ENCODE assay signal across 12 cellular contexts in genomic region chr4:104941661-104942062, GRCh38.
DNase-seq lines count a peak whose midpoint lies in the region; ATAC-seq and TF ChIP-seq lines count a peak whose summit lies in the region.
"Had no signal": no experiment of that assay in that cellular context is flagged by ENCODE, and none has a peak within 500 bp of the region (broad histone marks: within the 10 kb centered on the region; RNA-seq: fewer than 3 reads in every experiment).

No MANE protein-coding gene starts in this region.

- no peak for TF ChIP-seq CTCF in CD8-positive, alpha-beta T cell (IDR thresholded peaks at IDR 0.05)

- H3K9me3 Mint-ChIP-seq in stimulated activated effector memory CD8-positive, alpha-beta T cell treated with anti-CD3 and anti-CD28 coated beads, Interleukin-12 subunit alpha, Interleukin-12 subunit beta, amount 100 ng/mL, for 72 hours: no peaks in the 10 kb centered on the region
- H3K9me3 Mint-ChIP-seq in CD8-positive, alpha-beta T cell: no peaks in the 10 kb centered on the region

- H3K27ac ChIP-seq in CD8-positive, alpha-beta T cell (ENCODE audit: low read depth, low read length): no peak overlapping the region
- H3K27ac ChIP-seq: 22Rv1 had no signal

- POLR2A ChIA-PET in CD8-positive, alpha-beta T cell (lab: Charles Lee): no interaction called here

- CTCF ChIA-PET in CD8-positive, alpha-beta T cell (lab: Charles Lee): no interaction called here

- H3K36me3 Mint-ChIP-seq in stimulated activated effector memory CD8-positive, alpha-beta T cell treated with anti-CD3 and anti-CD28 coated beads, Interleukin-12 subunit alpha, Interleukin-12 subunit beta, amount 100 ng/mL, for 72 hours: no peaks in the 10 kb centered on the region
- no peaks in the 10 kb centered on the region for H3K36me3 Mint-ChIP-seq in CD8-positive, alpha-beta T cell

- peaks cover 42% of the 10 kb centered on the region for H3K4me1 ChIP-seq in CD8-positive, alpha-beta T cell (ENCODE audit: insufficient read depth, low read length)

- H3K9me3 ChIP-seq in CD8-positive, alpha-beta T cell (ENCODE audit: low read length): no peaks in the 10 kb centered on the region

- H3K4me1 Mint-ChIP-seq in stimulated activated effector memory CD8-positive, alpha-beta T cell treated with anti-CD3 and anti-CD28 coated beads, Interleukin-12 subunit alpha, Interleukin-12 subunit beta, amount 100 ng/mL, for 72 hours: no peaks in the 10 kb centered on the region
- H3K4me1 Mint-ChIP-seq in CD8-positive, alpha-beta T cell (ENCODE audit: low read depth): peaks cover 36% of the 10 kb centered on the region

- ATAC-seq in activated CD4-positive, CD25-positive, alpha-beta regulatory T cell treated with anti-CD3 and anti-CD28 coated beads, Interleukin-2, amount 50 U/mL, for 24 hours: peak; percentile 86 to 88
- peak; percentile 65 for ATAC-seq in HG02798 (IDR thresholded peaks at IDR 0.05; ENCODE audit: poor library complexity, unreplicated experiment)
- ATAC-seq in stimulated activated effector memory CD8-positive, alpha-beta T cell treated with anti-CD3 and anti-CD28 coated beads, Interleukin-12 subunit alpha, Interleukin-12 subunit beta, amount 100 ng/mL, for 72 hours: peak; percentile 79
- no peak for ATAC-seq in CD8-positive, alpha-beta T cell
- ATAC-seq in left cardiac atrium: no peak

- no peaks in the 10 kb centered on the region for H3K27me3 Mint-ChIP-seq in CD8-positive, alpha-beta T cell (ENCODE audit: low read depth)

- H3K27me3 ChIP-seq in CD8-positive, alpha-beta T cell (ENCODE audit: insufficient read depth, low read length): no peaks in the 10 kb centered on the region

- no peak overlapping the region for H3K4me3 Mint-ChIP-seq in stimulated activated effector memory CD8-positive, alpha-beta T cell treated with anti-CD3 and anti-CD28 coated beads, Interleukin-12 subunit alpha, Interleukin-12 subunit beta, amount 100 ng/mL, for 72 hours
- H3K4me3 Mint-ChIP-seq in CD8-positive, alpha-beta T cell: no peak overlapping the region

- no peaks in the 10 kb centered on the region for H3K36me3 ChIP-seq in CD8-positive, alpha-beta T cell (ENCODE audit: insufficient read depth, low read length)

- no peak for DNase-seq in activated CD4-positive, CD25-positive, alpha-beta regulatory T cell (lab: John Stamatoyannopoulos, UW)
- DNase-seq in M059J (ENCODE audit: low read depth) (peak; percentile 19), 8988T (no peak), left cardiac atrium (no peak)
- DNase-seq in stimulated activated effector memory CD8-positive, alpha-beta T cell treated with anti-CD3 and anti-CD28 coated beads, Interleukin-12 subunit alpha, Interleukin-12 subunit beta, amount 100 ng/mL, for 72 hours (ENCODE audit: low spot score in 2 of 2): no peak
- DNase-seq in CD8-positive, alpha-beta T cell: no peak
- DNase-seq: activated CD4-positive, alpha-beta T cell treated with anti-CD3 and anti-CD28 coated beads, Interleukin-2, amount 50 U/mL, for 4 hours; effector CD4-positive, alpha-beta T cell; SHP77 had no signal

- intact Hi-C loops in CD8-positive, alpha-beta T cell (cut with DNase I, micrococcal nuclease): loop anchor here in 1 of 2 experiments (10.0 kb wide), 1 partner anchor 123 kb away; no protein-coding TSS in a partner anchor
- intact Hi-C loops in left cardiac atrium (cut with DNase I): no loop called here

- no peak overlapping the region for H3K4me3 ChIP-seq in CD8-positive, alpha-beta T cell (ENCODE audit: low read depth, low read length)

- H3K27ac Mint-ChIP-seq in stimulated activated effector memory CD8-positive, alpha-beta T cell treated with anti-CD3 and anti-CD28 coated beads, Interleukin-12 subunit alpha, Interleukin-12 subunit beta, amount 100 ng/mL, for 72 hours: no peak overlapping the region
- H3K27ac Mint-ChIP-seq in CD8-positive, alpha-beta T cell: no peak overlapping the region

Comparison
In these comparisons a context has a peak if more than half of its experiments do, and no peak if none do; other contexts are left out.
1. ATAC-seq: peak in activated CD4-positive, CD25-positive, alpha-beta regulatory T cell treated with anti-CD3 and anti-CD28 coated beads, Interleukin-2, amount 50 U/mL, for 24 hours (2 of 2), HG02798 (single experiment) and stimulated activated effector memory CD8-positive, alpha-beta T cell treated with anti-CD3 and anti-CD28 coated beads, Interleukin-12 subunit alpha, Interleukin-12 subunit beta, amount 100 ng/mL, for 72 hours (single experiment); none in CD8-positive, alpha-beta T cell (single experiment) and left cardiac atrium (0 of 2).